6 cellular contexts compared by ENCODE assay signal in the genomic region with DNA sequence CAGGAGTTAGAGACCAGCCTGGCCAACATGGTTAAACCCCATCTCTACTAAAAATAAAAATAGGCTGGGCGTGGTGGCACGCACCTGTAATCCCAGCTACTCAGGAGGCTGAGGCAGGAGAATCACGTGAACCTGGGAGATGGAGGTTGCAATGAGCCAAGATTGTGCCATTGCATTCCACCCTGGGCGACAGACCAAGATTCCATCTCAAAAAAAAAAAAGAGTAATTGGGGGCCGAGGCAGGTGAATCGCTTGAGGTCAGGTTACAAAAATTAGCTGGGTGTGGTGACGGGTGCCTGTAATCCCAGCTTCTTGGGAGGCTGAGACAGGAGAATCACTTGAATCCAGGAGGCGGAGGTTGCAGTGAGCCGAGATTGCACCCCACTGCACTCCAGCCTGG.
DNase-seq lines count a peak whose midpoint lies in the region; ATAC-seq, FAIRE-seq and TF ChIP-seq lines count a peak whose summit lies in the region.
"Not testable (repeated sequence)": the region's sequence is repeated elsewhere in the genome, so short reads cannot be mapped to it uniquely, and the experiment has no call there.

No MANE protein-coding gene starts in this region.

- intact Hi-C loops in HCT116 (cut with micrococcal nuclease); PC-9 (cut with micrococcal nuclease; ENCODE audit: unreplicated experiment); dendritic cell treated with granulocyte-macrophage colony-stimulating factor and Interleukin-4, amounts not matched to agents 40 ng/mL and 50 ng/mL, for 4 days (cut with micrococcal nuclease): not testable (repeated sequence)

- H3K27ac ChIP-seq in A549 (peak overlapping the region; percentile 48 to 60), HCT116 (ENCODE audit: low read depth, low read length) (peak overlapping the region; percentile 67; the same call in 1 of the 2 replicates), PC-9 (peak overlapping the region; percentile 76), astrocyte (ENCODE audit: low read depth, low read length) (peak overlapping the region; percentile 8)
- not testable (repeated sequence) for H3K27ac ChIP-seq in trophoblast cell (ENCODE audit: low read depth, low read length)

- DNase-seq in A549 (ENCODE audit: low read depth in 1 of 2, low spot score in 1 of 2); HCT116 (ENCODE audit: low read depth, low spot score); astrocyte (ENCODE audit: low read depth): not testable (repeated sequence)
- DNase-seq in PC-9 (peak in 1 of 2 experiments; percentile 10), trophoblast cell (peak; percentile 60 to 86)

- not testable (repeated sequence) for H3K36me3 ChIP-seq in HCT116 (ENCODE audit: control insufficient read depth in 1 of 2, insufficient read depth in 2 of 2, low read length in 2 of 2); PC-9 (ENCODE audit: low read depth); astrocyte (ENCODE audit: insufficient read depth, low read length); trophoblast cell (ENCODE audit: control insufficient read depth in 1 of 2, insufficient read depth in 2 of 2, low read length in 2 of 2)

- CTCF ChIA-PET in A549 (lab: Yijun Ruan, JAX): interaction anchor here (0.7 to 4.7 kb wide), 8 partner anchors 8 to 309 kb away, joined by 3 to 22 read pairs (median 4); no protein-coding TSS in a partner anchor
- CTCF ChIA-PET in HCT116 (lab: Charles Lee): interaction anchor here (0.8 to 3.6 kb wide), 2 partner anchors 24 to 145 kb away, joined by 3 to 10 read pairs; no protein-coding TSS in a partner anchor
- CTCF ChIA-PET in PC-9 (lab: Charles Lee): interaction anchor here (0.6 to 1.6 kb wide), 5 partner anchors 71 to 325 kb away, joined by 4 to 16 read pairs (median 4); no protein-coding TSS in a partner anchor

- not testable (repeated sequence) for H3K23ac ChIP-seq in trophoblast cell (ENCODE audit: low read length)

- not testable (repeated sequence) for H3K27me3 Mint-ChIP-seq in astrocyte (ENCODE audit: low read depth, unreplicated experiment); dendritic cell treated with granulocyte-macrophage colony-stimulating factor and Interleukin-4, amounts not matched to agents 40 ng/mL and 50 ng/mL, for 4 days

- H3K79me1 ChIP-seq in trophoblast cell (ENCODE audit: low read length): not testable (repeated sequence)

- POLR2A ChIA-PET in A549 (lab: Yijun Ruan, JAX); PC-9 (lab: Charles Lee; ENCODE audit: unreplicated experiment): not testable (repeated sequence)
- POLR2A ChIA-PET in HCT116 (lab: Charles Lee): interaction anchor here (0.7 kb wide), 1 partner anchor 19 kb away, joined by 4 read pairs; no protein-coding TSS in a partner anchor

- H3K36me3 Mint-ChIP-seq in astrocyte (ENCODE audit: low read depth, unreplicated experiment): not testable (repeated sequence)
- H3K36me3 Mint-ChIP-seq in dendritic cell treated with granulocyte-macrophage colony-stimulating factor and Interleukin-4, amounts not matched to agents 40 ng/mL and 50 ng/mL, for 4 days (ENCODE audit: low read depth): peaks cover 11% of the 10 kb centered on the region

- 93% methylated on average over 9 of the region's 9 CpGs for WGBS in A549 (ENCODE audit: missing lambda C conversion rate)
- WGBS in trophoblast cell (ENCODE audit: extremely low coverage, insufficient coverage, insufficient read length): no CpG with 5 or more reads among the region's 9 CpGs

- H3K27me3 ChIP-seq in HCT116 (ENCODE audit: insufficient read depth, low read length); PC-9 (ENCODE audit: insufficient read depth, low read depth); astrocyte (ENCODE audit: insufficient read depth, low read length); trophoblast cell (ENCODE audit: insufficient read depth, low read length): not testable (repeated sequence)

- not testable (repeated sequence) for H3K9me2 ChIP-seq in HCT116 (ENCODE audit: insufficient read depth); PC-9 (ENCODE audit: insufficient read depth)

- not testable (repeated sequence) for BruUV-seq in HCT116 (replicated peaks; lab: Mats Ljungman, UMichigan)
- BruUV-seq in PC-9 (replicated peaks; lab: Mats Ljungman, UMichigan): TSS peak; percentile 23

- ATAC-seq in A549, HCT116: not testable (repeated sequence)

- FAIRE-seq in A549 (lab: Jason Lieb, UNC); astrocyte (lab: Jason Lieb, UNC): not testable (repeated sequence)

- H4K91ac ChIP-seq in trophoblast cell (ENCODE audit: low read depth, low read length): not testable (repeated sequence)

- H4K8ac ChIP-seq in trophoblast cell (ENCODE audit: low read depth, low read length): not testable (repeated sequence)

- not testable (repeated sequence) for H3K4me3 Mint-ChIP-seq in astrocyte (ENCODE audit: unreplicated experiment); dendritic cell treated with granulocyte-macrophage colony-stimulating factor and Interleukin-4, amounts not matched to agents 40 ng/mL and 50 ng/mL, for 4 days

- not testable (repeated sequence) for TF ChIP-seq RAD21 in A549 (conservative IDR thresholded peaks at IDR 0.05 in 1 of 2, IDR thresholded peaks at IDR 0.05 in 1 of 2); HCT116 (IDR thresholded peaks at IDR 0.05; ENCODE audit: low read depth)

- H3K27ac Mint-ChIP-seq in astrocyte (ENCODE audit: unreplicated experiment): peak overlapping the region; percentile 30
- H3K27ac Mint-ChIP-seq in dendritic cell treated with granulocyte-macrophage colony-stimulating factor and Interleukin-4, amounts not matched to agents 40 ng/mL and 50 ng/mL, for 4 days: peak overlapping the region; percentile 39

- not testable (repeated sequence) for H3K14ac ChIP-seq in trophoblast cell (ENCODE audit: low read length)

- not testable (repeated sequence) for H2AFZ ChIP-seq in HCT116 (ENCODE audit: low read depth, low read length, poor library complexity, severe bottlenecking); PC-9; astrocyte (ENCODE audit: low read depth, low read length); trophoblast cell (ENCODE audit: insufficient read depth, low read length, poor library complexity)

- H2BK120ac ChIP-seq in trophoblast cell (ENCODE audit: insufficient read depth, low read length, poor library complexity): not testable (repeated sequence)

- H3K4ac ChIP-seq in trophoblast cell (ENCODE audit: low read depth, low read length): not testable (repeated sequence)

- H3F3A ChIP-seq in PC-9 (ENCODE audit: insufficient read depth, low read depth): peaks cover 21% of the 10 kb centered on the region

- peak overlapping the region; percentile 14 for H2BK12ac ChIP-seq in trophoblast cell (ENCODE audit: low read length)

- peak overlapping the region; percentile 48 for H3K4me2 ChIP-seq in A549
- H3K4me2 ChIP-seq in HCT116 (ENCODE audit: low read length): peak overlapping the region; percentile 73
- H3K4me2 ChIP-seq in PC-9: 0 out of 2 replicates have a peak overlapping the region, but pooled peaks have one; percentile 43
- H3K4me2 ChIP-seq in astrocyte (ENCODE audit: low read length); trophoblast cell (ENCODE audit: low read length): not testable (repeated sequence)

- not testable (repeated sequence) for H3K79me2 ChIP-seq in HCT116 (ENCODE audit: insufficient read depth, low read length); PC-9 (ENCODE audit: low read depth); astrocyte (ENCODE audit: insufficient read depth, low read length); trophoblast cell (ENCODE audit: control insufficient read depth, insufficient read depth, low read length, poor library complexity)

- not testable (repeated sequence) for H2AK5ac ChIP-seq in trophoblast cell (ENCODE audit: low read length)

- not testable (repeated sequence) for H3K4me1 Mint-ChIP-seq in astrocyte (ENCODE audit: low read depth, unreplicated experiment)
- peaks cover 35% of the 10 kb centered on the region for H3K4me1 Mint-ChIP-seq in dendritic cell treated with granulocyte-macrophage colony-stimulating factor and Interleukin-4, amounts not matched to agents 40 ng/mL and 50 ng/mL, for 4 days (ENCODE audit: low read depth)

- RAD21 ChIA-PET in HCT116 (lab: Charles Lee; ENCODE audit: low non-redundant PET in 1 of 2, low total read pairs in 2 of 2, uncharacterized antibody in 2 of 2, unreplicated experiment in 2 of 2): interaction anchor here in 1 of 2 experiments (0.7 kb wide), 2 partner anchors 135 to 145 kb away, joined by 4 to 6 read pairs; no protein-coding TSS in a partner anchor

- not testable (repeated sequence) for H3K9me3 Mint-ChIP-seq in astrocyte (ENCODE audit: unreplicated experiment); dendritic cell treated with granulocyte-macrophage colony-stimulating factor and Interleukin-4, amounts not matched to agents 40 ng/mL and 50 ng/mL, for 4 days

- TF ChIP-seq EP300 in A549 (IDR thresholded peaks at IDR 0.05): not testable (repeated sequence)

- H3K9me3 ChIP-seq in A549; HCT116 (ENCODE audit: control insufficient read depth in 1 of 2, insufficient read depth in 1 of 2, low read depth in 1 of 2, low read length in 2 of 2); PC-9 (ENCODE audit: insufficient read depth, low read depth); astrocyte (ENCODE audit: insufficient read depth, low read depth, low read length); trophoblast cell (ENCODE audit: insufficient read depth, low read depth, low read length): not testable (repeated sequence)

- not testable (repeated sequence) for TF ChIP-seq POLR2A in A549 (IDR thresholded peaks at IDR 0.05; ENCODE audit: low read length); HCT116 (IDR thresholded peaks at IDR 0.05; ENCODE audit: borderline replicate concordance, extremely low read depth, insufficient read depth, insufficient read length)

- not testable (repeated sequence) for H2BK5ac ChIP-seq in trophoblast cell (ENCODE audit: low read depth, low read length, poor library complexity)

- not testable (repeated sequence) for TF ChIP-seq CTCF in A549 (IDR thresholded peaks at IDR 0.05); HCT116 (IDR thresholded peaks at IDR 0.05 in 2 of 3, conservative IDR thresholded peaks at IDR 0.05 in 1 of 3; ENCODE audit: borderline replicate concordance in 1 of 3, insufficient read depth in 1 of 3, low read depth in 2 of 3, low read length in 2 of 3); PC-9 (conservative IDR thresholded peaks at IDR 0.05); astrocyte (IDR thresholded peaks at IDR 0.05; ENCODE audit: insufficient read depth, low read depth, low read length)

- H4K12ac ChIP-seq in trophoblast cell (ENCODE audit: low read depth, low read length): not testable (repeated sequence)

- not testable (repeated sequence) for H3K9ac ChIP-seq in HCT116 (ENCODE audit: low read length); astrocyte (ENCODE audit: low read length); trophoblast cell (ENCODE audit: low read length)

- H3K4me3 ChIP-seq in A549; HCT116 (replicated peaks in 1 of 2; ENCODE audit: low read depth in 1 of 2, low read length in 2 of 2); PC-9; astrocyte (ENCODE audit: insufficient read depth, low read depth, low read length); trophoblast cell (ENCODE audit: low read depth, low read length): not testable (repeated sequence)

- H4K20me1 ChIP-seq in HCT116 (ENCODE audit: insufficient read depth); PC-9 (ENCODE audit: insufficient read depth); astrocyte (ENCODE audit: insufficient read depth, low read length): not testable (repeated sequence)

- not testable (repeated sequence) for H3K18ac ChIP-seq in trophoblast cell (ENCODE audit: low read length)

- H3K4me1 ChIP-seq in A549 (peaks cover 28% of the 10 kb centered on the region), HCT116 (ENCODE audit: control insufficient read depth in 1 of 2, insufficient read depth in 2 of 2, low read length in 2 of 2) (peaks cover 15 to 23% of the 10 kb centered on the region in 2 experiments), PC-9 (replicated peaks; ENCODE audit: insufficient read depth) (peaks cover 23% of the 10 kb centered on the region)
- not testable (repeated sequence) for H3K4me1 ChIP-seq in astrocyte (ENCODE audit: insufficient read depth, low read length); trophoblast cell (ENCODE audit: control insufficient read depth in 1 of 2, insufficient read depth in 2 of 2, low read length in 2 of 2)
